In the genomic region with DNA sequence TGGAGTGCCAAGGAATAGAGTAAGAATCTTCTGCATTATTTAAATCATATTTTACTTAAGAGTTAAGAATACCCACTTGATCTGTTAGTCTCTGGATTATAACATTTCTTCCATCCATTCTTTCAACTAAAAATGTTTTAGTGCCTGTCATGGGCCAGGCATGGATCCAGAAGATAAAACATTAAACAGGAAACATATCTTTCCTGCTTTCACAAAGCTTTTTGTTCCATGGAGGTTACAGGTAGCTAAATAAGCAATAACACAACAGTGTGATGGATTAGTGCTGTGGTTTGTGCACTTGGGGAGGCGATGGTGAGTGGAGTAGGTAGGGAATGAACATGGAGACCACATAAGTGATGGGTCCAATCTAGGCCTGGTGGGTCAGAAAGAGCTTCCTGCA, we compare ENCODE assay signal across 17 cellular contexts.
"Had no signal": no experiment of that assay in that cellular context is flagged by ENCODE, and none has a peak within 500 bp of the region (broad histone marks: within the 10 kb centered on the region; RNA-seq: fewer than 3 reads in every experiment).

No MANE protein-coding gene starts in this region.

- H3K4me3 Mint-ChIP-seq: naive thymus-derived CD8-positive, alpha-beta T cell had no signal

- H3K27ac ChIP-seq: right atrium auricular region, sigmoid colon, skin epidermis, stomach, thoracic aorta, transverse colon had no signal

- H3K4me1 ChIP-seq: sigmoid colon, stomach, transverse colon had no signal

- ATAC-seq: mucosa of descending colon; naive thymus-derived CD8-positive, alpha-beta T cell had no signal

- H3K27me3 ChIP-seq: right atrium auricular region, sigmoid colon, stomach, transverse colon had no signal

- H3K27me3 Mint-ChIP-seq: naive thymus-derived CD8-positive, alpha-beta T cell had no signal

- H3K4me3 ChIP-seq: mucosa of descending colon, right atrium auricular region, sigmoid colon, skin epidermis, stomach, thoracic aorta, transverse colon had no signal

- H3K27ac Mint-ChIP-seq: naive thymus-derived CD8-positive, alpha-beta T cell had no signal

- DNase-seq: foreskin melanocyte; head of caudate nucleus; hypothalamus; kidney glomerular epithelial cell; mammary epithelial cell; mucosa of descending colon; naive thymus-derived CD8-positive, alpha-beta T cell; posterior cingulate gyrus; sigmoid colon; stimulated activated CD4-positive, alpha-beta T cell treated with anti-CD3 and anti-CD28 coated beads, Interleukin-2, amount 100 ng/mL, for 24 hours; stimulated activated naive CD4-positive, alpha-beta T cell; stomach; substantia nigra; transverse colon had no signal

- H3K9me3 ChIP-seq: mucosa of descending colon, right atrium auricular region, sigmoid colon, stomach, thoracic aorta, transverse colon had no signal

- H3K36me3 ChIP-seq: right atrium auricular region, sigmoid colon, thoracic aorta, transverse colon had no signal
